Comparison of ENCODE assay signal across 22 cellular contexts in genomic region chr3:133213942-133214341, GRCh38.
DNase-seq lines count a peak whose midpoint lies in the region; ATAC-seq and TF ChIP-seq lines count a peak whose summit lies in the region.
"Had no signal": no experiment of that assay in that cellular context is flagged by ENCODE, and none has a peak within 500 bp of the region (broad histone marks: within the 10 kb centered on the region; RNA-seq: fewer than 3 reads in every experiment).

No MANE protein-coding gene starts in this region.

- DNase-seq in DMS53 (lab: John Stamatoyannopoulos, UW) (peak; percentile 6), DMS53 treated with DMSO at 0.1 percent for 48 hours (lab: John Stamatoyannopoulos, UW; ENCODE audit: unreplicated experiment) (no peak), heart right ventricle (peak; percentile 16 to 20), cardiac septum (ENCODE audit: low spot score) (no peak), right cardiac atrium (peak; percentile 39 to 75 (median 57)), NCI-H748 (lab: John Stamatoyannopoulos, UW; ENCODE audit: unreplicated experiment) (no peak), NCI-H2029 treated with DMSO at 0.1 percent for 48 hours (lab: John Stamatoyannopoulos, UW) (no peak)
- DNase-seq: 8988T; Calu3; CD8-positive, alpha-beta memory T cell; MG63; NCI-H187; NCI-H2107; NCI-H2227 treated with DMSO at 0.1 percent for 48 hours; NCI-H510A; NCI-H774; PC-3; SHP77 treated with DMSO at 0.1 percent for 48 hours; SW 1271 had no signal

- no peak overlapping the region for H3K27ac ChIP-seq in heart right ventricle
- H3K27ac ChIP-seq in right cardiac atrium (ENCODE audit: low read length): no peak overlapping the region
- H3K27ac ChIP-seq: C4-2B, SK-N-MC had no signal

- H3K27me3 ChIP-seq in heart right ventricle (no peaks in the 10 kb centered on the region), right cardiac atrium (ENCODE audit: control insufficient read depth, insufficient read depth) (no peaks in the 10 kb centered on the region)
- H3K27me3 ChIP-seq: MG63 had no signal

- H3K4me1 ChIP-seq in heart right ventricle (peaks cover 0 to 25% (median 8%) of the 10 kb centered on the region in 9 donors), right cardiac atrium (ENCODE audit: control insufficient read depth, insufficient read depth, low read length) (peaks cover 1% of the 10 kb centered on the region)

- TF ChIP-seq CTCF in heart right ventricle (IDR thresholded peaks at IDR 0.05): no peak

- ATAC-seq in heart right ventricle: no peak
- peak in 1 of 2 donors; percentile 26 for ATAC-seq in right cardiac atrium
- ATAC-seq in HG02678 (IDR thresholded peaks at IDR 0.05; ENCODE audit: unreplicated experiment): no peak
- ATAC-seq: PC-3 had no signal

- H3K4me3 ChIP-seq in heart right ventricle: no peak overlapping the region
- no peak overlapping the region for H3K4me3 ChIP-seq in right cardiac atrium (ENCODE audit: low read length)
- H3K4me3 ChIP-seq: MG63, SK-N-MC had no signal

- WGBS in heart right ventricle, 2 donors: 60% methylated on average over 2 of the region's 2 CpGs
- WGBS in right cardiac atrium: 42% methylated on average over 2 of the region's 2 CpGs

- H3K36me3 ChIP-seq in heart right ventricle: no peaks in the 10 kb centered on the region
- H3K36me3 ChIP-seq: MG63 had no signal

- peaks cover 0 to 28% (median 5%) of the 10 kb centered on the region in 11 donors for H3K9me3 ChIP-seq in heart right ventricle
- H3K9me3 ChIP-seq in right cardiac atrium (ENCODE audit: control insufficient read depth, low read length): no peaks in the 10 kb centered on the region
- H3K9me3 ChIP-seq: MG63 had no signal

- intact Hi-C loops in heart right ventricle (cut with DNase I) (no loop called here), cardiac septum (cut with DNase I) (no loop called here), right cardiac atrium (cut with DNase I) (no loop called here)

Comparison
In these comparisons a context has a peak if more than half of its experiments do, and no peak if none do; other contexts are left out.
1. DNase-seq: peak in DMS53 (single experiment), heart right ventricle (2 of 2) and right cardiac atrium (3 of 3); none in DMS53 treated with DMSO at 0.1 percent for 48 hours (single experiment), cardiac septum (single experiment), NCI-H748 (single experiment) and NCI-H2029 treated with DMSO at 0.1 percent for 48 hours (single experiment).